ENCODE assay signal across 16 cellular contexts in genomic region chr17:20127660-20128413, GRCh38.
DNase-seq lines count a peak whose midpoint lies in the region; ATAC-seq and TF ChIP-seq lines count a peak whose summit lies in the region.
"Had no signal": no experiment of that assay in that cellular context is flagged by ENCODE, and none has a peak within 500 bp of the region (broad histone marks: within the 10 kb centered on the region; RNA-seq: fewer than 3 reads in every experiment).

No MANE protein-coding gene starts in this region.

- intact Hi-C loops in breast epithelium (cut with DNase I; ENCODE audit: low total_unique reads), result no loop called here
- intact Hi-C loops in upper lobe of right lung (cut with DNase I), result no loop called here
- intact Hi-C loops in left ventricle myocardium inferior (cut with micrococcal nuclease), result no loop called here

- H3K36me3 ChIP-seq in breast epithelium (no peaks in the 10 kb centered on the region), adipocyte (ENCODE audit: control insufficient read depth, insufficient read depth, low read length, severe bottlenecking) (no peaks in the 10 kb centered on the region), upper lobe of right lung (no peaks in the 10 kb centered on the region), WERI-Rb-1 (no peaks in the 10 kb centered on the region), left ventricle myocardium inferior (peaks cover 7% of the 10 kb centered on the region)
- H3K36me3 ChIP-seq: colonic mucosa, sigmoid colon had no signal

- H3K27me3 ChIP-seq in breast epithelium (no peaks in the 10 kb centered on the region), adipocyte (replicated peaks; ENCODE audit: control insufficient read depth, insufficient read depth, low read length) (no peaks in the 10 kb centered on the region), upper lobe of right lung (no peaks in the 10 kb centered on the region), WERI-Rb-1 (ENCODE audit: insufficient read depth, low read depth, severe bottlenecking) (no peaks in the 10 kb centered on the region), left ventricle myocardium inferior (ENCODE audit: low read depth) (no peaks in the 10 kb centered on the region)
- H3K27me3 ChIP-seq: colonic mucosa, sigmoid colon had no signal

- no peak overlapping the region for H3K4me3 ChIP-seq in breast epithelium
- H3K4me3 ChIP-seq in adipocyte (ENCODE audit: low read length), result no peak overlapping the region
- H3K4me3 ChIP-seq in upper lobe of right lung, result no peak overlapping the region
- no peak overlapping the region for H3K4me3 ChIP-seq in WERI-Rb-1 (ENCODE audit: low read depth, low read length)
- no peak overlapping the region for H3K4me3 ChIP-seq in left ventricle myocardium inferior
- H3K4me3 ChIP-seq: colonic mucosa, lower lobe of right lung, sigmoid colon had no signal

- H3K27ac ChIP-seq in breast epithelium (no peak overlapping the region), upper lobe of right lung (no peak overlapping the region), WERI-Rb-1 (no peak overlapping the region), left ventricle myocardium inferior (replicated peaks) (no peak overlapping the region)
- H3K27ac ChIP-seq: colonic mucosa, lower lobe of right lung, sigmoid colon had no signal

- no peaks in the 10 kb centered on the region for H3K4me1 ChIP-seq in breast epithelium
- H3K4me1 ChIP-seq in adipocyte (ENCODE audit: control insufficient read depth, insufficient read depth, low read length), result peaks cover 14% of the 10 kb centered on the region
- H3K4me1 ChIP-seq in upper lobe of right lung, result no peaks in the 10 kb centered on the region
- peaks cover 24% of the 10 kb centered on the region for H3K4me1 ChIP-seq in left ventricle myocardium inferior
- H3K4me1 ChIP-seq: colonic mucosa, lower lobe of right lung, sigmoid colon had no signal

- H3K9ac ChIP-seq in adipocyte (ENCODE audit: low read length), result no peak overlapping the region

- no peak for TF ChIP-seq POLR2A in breast epithelium (IDR thresholded peaks at IDR 0.05)

- TF ChIP-seq CTCF in breast epithelium (IDR thresholded peaks at IDR 0.05), result no peak
- no peak for TF ChIP-seq CTCF in upper lobe of right lung (IDR thresholded peaks at IDR 0.05)
- no peak for TF ChIP-seq CTCF in WERI-Rb-1 (IDR thresholded peaks at IDR 0.05; ENCODE audit: low read depth, low read length)
- TF ChIP-seq CTCF in left ventricle myocardium inferior (IDR thresholded peaks at IDR 0.05; ENCODE audit: borderline replicate concordance), result no peak

- ATAC-seq in upper lobe of right lung (peak; percentile 30), HG02973 (IDR thresholded peaks at IDR 0.05; ENCODE audit: unreplicated experiment) (no peak)
- ATAC-seq: stimulated activated effector memory CD8-positive, alpha-beta T cell treated with anti-CD3 and anti-CD28 coated beads, Interleukin-12 subunit alpha, Interleukin-12 subunit beta, amount 100 ng/mL, for 72 hours had no signal

- peaks cover 0 to 5% of the 10 kb centered on the region in 2 donors for H3K9me3 ChIP-seq in breast epithelium
- H3K9me3 ChIP-seq in adipocyte (ENCODE audit: control insufficient read depth, low read length), result no peaks in the 10 kb centered on the region
- no peaks in the 10 kb centered on the region for H3K9me3 ChIP-seq in upper lobe of right lung
- H3K9me3 ChIP-seq in WERI-Rb-1 (ENCODE audit: severe bottlenecking), result no peaks in the 10 kb centered on the region
- H3K9me3 ChIP-seq in left ventricle myocardium inferior (replicated peaks), result peaks cover 11% of the 10 kb centered on the region
- H3K9me3 ChIP-seq: colonic mucosa, lower lobe of right lung had no signal

- in situ Hi-C loops in T47D (cut with HindIII; ENCODE audit: low pct_unique_long_range_greater_than_20kb, low sequenced_read_pairs), result no loop called here

- peak; percentile 25 to 44 for DNase-seq in T47D (ENCODE audit: low read depth in 1 of 2, low spot score in 1 of 2)
- no peak for DNase-seq in breast epithelium (ENCODE audit: low spot score in 2 of 2)
- DNase-seq in adipocyte (ENCODE audit: low read depth), result peak; percentile 24
- DNase-seq in foreskin melanocyte, result peak; percentile 27
- DNase-seq in upper lobe of right lung, result no peak
- DNase-seq in WERI-Rb-1, result no peak
- DNase-seq in left ventricle myocardium inferior, result no peak
- DNase-seq: colonic mucosa, KBM-7, lower lobe of right lung, NCI-H1436 treated with DMSO at 0.1 percent for 48 hours, NCI-H446 treated with DMSO at 0.1 percent for 48 hours, OCI-M1, sigmoid colon had no signal

Comparison
In these comparisons a context has a peak if more than half of its experiments do, and no peak if none do; other contexts are left out.
1. DNase-seq: peak in T47D (2 of 2), adipocyte (single experiment) and foreskin melanocyte (single experiment); none in breast epithelium (0 of 2), upper lobe of right lung (single experiment), WERI-Rb-1 (single experiment) and left ventricle myocardium inferior (single experiment).